ENCODE assay signal across 8 cellular contexts in the genomic region with DNA sequence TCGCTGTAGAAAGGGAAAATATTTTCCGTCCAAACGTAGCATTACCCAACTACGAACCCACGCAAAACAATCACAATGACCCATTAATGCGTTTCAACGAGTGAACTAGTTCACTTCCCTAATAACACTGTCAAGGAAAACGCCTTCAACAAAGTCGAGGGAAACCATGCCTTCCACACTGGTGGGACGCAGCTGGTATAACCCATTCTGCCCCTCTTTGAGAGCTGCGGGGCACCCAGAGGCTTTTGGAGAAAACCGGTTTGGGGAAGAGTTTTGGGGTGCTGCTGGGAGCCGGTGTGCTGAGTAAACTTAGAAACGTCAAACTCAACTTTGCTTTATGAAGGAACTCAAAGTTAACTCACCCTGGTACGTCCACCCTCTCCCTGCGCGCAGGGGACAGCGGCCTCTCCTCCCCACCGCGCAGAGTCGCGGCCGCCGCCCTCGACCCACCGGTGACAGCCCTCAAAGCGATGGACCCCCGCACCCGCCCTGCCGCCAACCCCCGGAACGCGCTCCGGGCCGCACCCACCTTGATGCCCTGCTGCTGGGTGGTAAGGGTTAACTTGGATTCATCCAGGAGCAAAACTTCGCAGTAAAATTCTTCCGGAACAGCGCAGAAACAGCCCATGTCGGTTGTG. TPM values are rescaled to one million over a fixed set of nuclear protein-coding genes. Genes with fewer than 3 reads are reported as not detected.
DNase-seq lines count a peak whose midpoint lies in the region; ATAC-seq and TF ChIP-seq lines count a peak whose summit lies in the region.

No MANE protein-coding gene starts in this region.

- peak in 1 of 2 donors; percentile 10 for ATAC-seq in CD4-positive, CD25-positive, alpha-beta regulatory T cell (ENCODE audit: low read depth in 2 of 2)
- no peak for ATAC-seq in central memory CD8-positive, alpha-beta T cell (replicated peaks; ENCODE audit: extremely low read depth, poor library complexity, severe bottlenecking)
- ATAC-seq in GM18498 (IDR thresholded peaks at IDR 0.05; ENCODE audit: unreplicated experiment): no peak

- no peak overlapping the region for H3K27ac ChIP-seq in CD4-positive, CD25-positive, alpha-beta regulatory T cell (ENCODE audit: insufficient read depth, low read length, poor library complexity, severe bottlenecking)
- no peak overlapping the region for H3K27ac ChIP-seq in HUES64 (ENCODE audit: low read depth, low read length)
- H3K27ac ChIP-seq in transverse colon: peak overlapping the region; percentile 83 to 86 (median 85)

- H3K9ac ChIP-seq in HUES64 (ENCODE audit: low read depth, low read length): 0 out of 2 replicates have a peak overlapping the region, but pooled peaks have one; percentile 63

- in situ Hi-C loops in transverse colon (cut with MboI; ENCODE audit: low pct_ligation_motif_present in 1 of 4, low pct_unique_long_range_greater_than_20kb in 1 of 4, low sequenced_read_pairs in 3 of 4): loop anchor here in 2 of 4 donors (25.0 kb wide), 1 partner anchor 206 kb away; no protein-coding TSS in a partner anchor

- no peaks in the 10 kb centered on the region for H3K9me3 ChIP-seq in CD4-positive, CD25-positive, alpha-beta regulatory T cell (ENCODE audit: control insufficient read depth in 2 of 2, low read length in 2 of 2)
- H3K9me3 ChIP-seq in HUES64 (ENCODE audit: insufficient read depth, low read depth, low read length): no peaks in the 10 kb centered on the region
- H3K9me3 ChIP-seq in transverse colon: no peaks in the 10 kb centered on the region

- TF ChIP-seq POLR2A in lower leg skin (IDR thresholded peaks at IDR 0.05): no peak
- TF ChIP-seq POLR2A in transverse colon (IDR thresholded peaks at IDR 0.05): no peak

- peaks cover 78% of the 10 kb centered on the region for H3K27me3 Mint-ChIP-seq in CD4-positive, CD25-positive, alpha-beta regulatory T cell
- peaks cover 47% of the 10 kb centered on the region for H3K27me3 Mint-ChIP-seq in central memory CD8-positive, alpha-beta T cell

- peaks cover 0 to 6% (median 0%) of the 10 kb centered on the region in 7 donors for H3K9me3 Mint-ChIP-seq in CD4-positive, CD25-positive, alpha-beta regulatory T cell
- no peaks in the 10 kb centered on the region for H3K9me3 Mint-ChIP-seq in central memory CD8-positive, alpha-beta T cell

- DNase-seq in CD4-positive, CD25-positive, alpha-beta regulatory T cell: no peak
- no peak for DNase-seq in central memory CD8-positive, alpha-beta T cell (ENCODE audit: low spot score in 2 of 2)
- DNase-seq in lower leg skin (ENCODE audit: low spot score in 2 of 2) (no peak), transverse colon (peak; percentile 12), SIG-M5 (lab: John Stamatoyannopoulos, UW) (no peak), SW 1271 (lab: John Stamatoyannopoulos, UW) (no peak)

- TF ChIP-seq CTCF in lower leg skin (IDR thresholded peaks at IDR 0.05): no peak
- no peak for TF ChIP-seq CTCF in transverse colon (IDR thresholded peaks at IDR 0.05)

- WGBS in HUES64: under 1% methylated on average over 39 of the region's 39 CpGs
- 0 to 1% methylated on average over 31 to 32 of the region's 39 CpGs for WGBS in lower leg skin, 2 donors
- WGBS in transverse colon (ENCODE audit: low coverage in 1 of 2), 2 donors: 0 to 2% methylated on average over 9 to 37 of the region's 39 CpGs

- peak overlapping the region; percentile 51 to 90 (median 77) for H3K4me3 Mint-ChIP-seq in CD4-positive, CD25-positive, alpha-beta regulatory T cell
- peak overlapping the region; percentile 80 for H3K4me3 Mint-ChIP-seq in central memory CD8-positive, alpha-beta T cell

- H3K36me3 ChIP-seq in CD4-positive, CD25-positive, alpha-beta regulatory T cell (ENCODE audit: control insufficient read depth, insufficient read depth, low read length): no peaks in the 10 kb centered on the region
- H3K36me3 ChIP-seq in HUES64 (ENCODE audit: insufficient read depth, low read length) (no peaks in the 10 kb centered on the region), transverse colon (no peaks in the 10 kb centered on the region)

- intact Hi-C loops in lower leg skin (cut with DNase I; ENCODE audit: low total_unique reads): loop anchor here (5.0 kb wide), 1 partner anchor 736 kb away; no protein-coding TSS in a partner anchor
- intact Hi-C loops in transverse colon (cut with DNase I; ENCODE audit: low total_unique reads): loop anchor here (5.0 to 10.0 kb wide), 2 partner anchors 91 to 244 kb away; no protein-coding TSS in a partner anchor

- no peaks in the 10 kb centered on the region for H3K36me3 Mint-ChIP-seq in CD4-positive, CD25-positive, alpha-beta regulatory T cell
- H3K36me3 Mint-ChIP-seq in central memory CD8-positive, alpha-beta T cell (ENCODE audit: insufficient read depth): no peaks in the 10 kb centered on the region

- no peak for TF ChIP-seq EP300 in transverse colon (IDR thresholded peaks at IDR 0.05; ENCODE audit: low read depth)

- peaks cover 7 to 17% (median 12%) of the 10 kb centered on the region in 4 donors for H3K4me1 Mint-ChIP-seq in CD4-positive, CD25-positive, alpha-beta regulatory T cell
- peaks cover 15% of the 10 kb centered on the region for H3K4me1 Mint-ChIP-seq in central memory CD8-positive, alpha-beta T cell

- peaks cover 31% of the 10 kb centered on the region for H3K27me3 ChIP-seq in CD4-positive, CD25-positive, alpha-beta regulatory T cell (ENCODE audit: control insufficient read depth, insufficient read depth, low read length)
- peaks cover 62% of the 10 kb centered on the region for H3K27me3 ChIP-seq in HUES64 (ENCODE audit: insufficient read depth, low read length)
- H3K27me3 ChIP-seq in transverse colon: peaks cover 9% of the 10 kb centered on the region

- H3K27ac Mint-ChIP-seq in CD4-positive, CD25-positive, alpha-beta regulatory T cell: no peak overlapping the region
- peak overlapping the region; percentile 62 for H3K27ac Mint-ChIP-seq in central memory CD8-positive, alpha-beta T cell (ENCODE audit: low read depth)

- H3K4me3 ChIP-seq in CD4-positive, CD25-positive, alpha-beta regulatory T cell (ENCODE audit: low read depth, low read length): peak overlapping the region; percentile 68
- H3K4me3 ChIP-seq in HUES64 (ENCODE audit: low read length) (peak overlapping the region; percentile 67), lower leg skin (ENCODE audit: low read depth, poor library complexity, severe bottlenecking) (peak overlapping the region; percentile 84), transverse colon (peak overlapping the region; percentile 77 to 88 (median 84))

- peaks cover 23% of the 10 kb centered on the region for H3K4me1 ChIP-seq in CD4-positive, CD25-positive, alpha-beta regulatory T cell (ENCODE audit: control insufficient read depth, insufficient read depth, low read length, poor library complexity, severe bottlenecking)
- H3K4me1 ChIP-seq in HUES64 (ENCODE audit: insufficient read depth, low read length) (0 out of 2 replicates have a peak, but pooled peaks cover 4% of the 10 kb centered on the region), transverse colon (peaks cover 0 to 9% (median 1%) of the 10 kb centered on the region in 4 donors)

RNA-seq across cellular contexts. Expression of gene EPB41L4A, which starts 0.5 kb away (rescaled TPM):
- not detected for total RNA-seq in CD4-positive, CD25-positive, alpha-beta regulatory T cell
- under 1 TPM; 0.09 to 0.38 (median 0.22) TPM for polyA plus RNA-seq in CD4-positive, CD25-positive, alpha-beta regulatory T cell
- 4.0 TPM for polyA plus RNA-seq in HUES64 (2013, experiment 1 of 2)
- 6.0 TPM for polyA plus RNA-seq in HUES64 (2013, experiment 2 of 2)
- total RNA-seq in lower leg skin: 10 to 100 TPM in 3 of 4 donors, 1 to 10 TPM in 1; 9.1 to 16.2 (median 14.1) TPM
- 10 to 100 TPM; 10.1 to 32.9 (median 11.6) TPM for total RNA-seq in transverse colon

Comparison
In these comparisons a context has a peak if more than half of its experiments do, and no peak if none do; other contexts are left out.
1. H3K27ac ChIP-seq: peak in transverse colon (4 of 4); none in CD4-positive, CD25-positive, alpha-beta regulatory T cell (single experiment) and HUES64 (single experiment).
2. Peak in every context shown above with its lines, with median percentiles within 50 percentile points of each other: H3K4me3 ChIP-seq.